ENCODE assay signal across 8 cellular contexts in the genomic region with DNA sequence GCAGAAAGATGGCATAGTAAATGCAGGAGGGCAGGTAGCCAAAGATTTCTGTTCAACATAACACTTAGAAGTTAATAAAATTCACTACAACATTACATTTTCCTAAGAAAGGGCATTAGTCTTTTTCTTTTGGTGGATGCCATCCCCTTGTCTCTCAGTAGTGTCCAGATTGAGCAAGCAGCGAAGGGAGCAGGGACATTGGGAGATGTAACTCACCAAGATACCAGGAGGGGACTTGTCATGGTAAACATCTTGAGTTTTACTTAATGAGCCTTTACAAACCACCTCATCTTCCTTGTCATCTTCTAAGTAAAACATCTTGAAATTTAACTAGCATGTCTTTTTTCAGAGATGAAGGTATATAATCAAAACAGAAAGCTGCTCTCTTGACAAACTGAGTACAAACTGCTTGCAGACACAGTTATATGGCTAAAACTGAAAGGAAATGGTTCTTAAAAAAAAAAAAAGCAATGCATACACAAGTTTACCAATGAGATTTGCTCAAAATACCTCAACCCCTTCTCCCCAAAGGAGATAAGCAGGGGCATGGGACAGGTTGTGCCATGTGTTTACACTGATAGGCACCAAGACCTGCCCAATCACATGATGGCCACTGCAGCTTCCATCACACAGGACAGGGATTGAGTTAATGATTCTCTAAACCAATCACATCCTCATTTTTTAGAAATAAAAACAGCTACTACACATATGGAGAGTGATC. TPM values are rescaled to one million over a fixed set of nuclear protein-coding genes. Genes with fewer than 3 reads are reported as not detected.
A peak's percentile ranks its signal among the peaks of the same experiment; 100 is the strongest.
DNase-seq lines count a peak whose midpoint lies in the region; ATAC-seq and TF ChIP-seq lines count a peak whose summit lies in the region.

No MANE protein-coding gene starts in this region.

- no TSS peak for BruUV-seq in A673 (replicated peaks; lab: Mats Ljungman, UMichigan)

- peak overlapping the region; percentile 66 for H3K27ac ChIP-seq in A673 (ENCODE audit: low read depth, low read length, poor library complexity, severe bottlenecking)

- H3K4me3 ChIP-seq in A673 (ENCODE audit: low read depth, low read length, poor library complexity, severe bottlenecking) (no peak overlapping the region), mononuclear cell (ENCODE audit: low read length) (peak overlapping the region; percentile 28)

- no peaks in the 10 kb centered on the region for H3K9me3 Mint-ChIP-seq in activated naive CD8-positive, alpha-beta T cell treated with anti-CD3 and anti-CD28 coated beads, Interleukin-2, amount 50 U/mL, for 24 hours

- no peak for TF ChIP-seq CTCF in A673 (conservative IDR thresholded peaks at IDR 0.05; ENCODE audit: low read depth, low read length)

- H3K4me1 Mint-ChIP-seq in activated naive CD8-positive, alpha-beta T cell treated with anti-CD3 and anti-CD28 coated beads, Interleukin-2, amount 50 U/mL, for 24 hours, result peaks cover 83% of the 10 kb centered on the region

- H3K9me3 ChIP-seq in A673 (ENCODE audit: low read depth, low read length, poor library complexity, severe bottlenecking), result no peaks in the 10 kb centered on the region
- no peaks in the 10 kb centered on the region for H3K9me3 ChIP-seq in mononuclear cell (ENCODE audit: low read depth, low read length)

- H3K4me1 ChIP-seq in A673 (ENCODE audit: insufficient read depth, low read length, poor library complexity, severe bottlenecking) (peaks cover 57% of the 10 kb centered on the region), mononuclear cell (ENCODE audit: insufficient read depth, low read length) (peaks cover 69% of the 10 kb centered on the region)

- H3K4me3 Mint-ChIP-seq in activated naive CD8-positive, alpha-beta T cell treated with anti-CD3 and anti-CD28 coated beads, Interleukin-2, amount 50 U/mL, for 24 hours, result peak overlapping the region; percentile 71

- no peaks in the 10 kb centered on the region for H3K27me3 Mint-ChIP-seq in activated naive CD8-positive, alpha-beta T cell treated with anti-CD3 and anti-CD28 coated beads, Interleukin-2, amount 50 U/mL, for 24 hours

- ATAC-seq in HG02885 (IDR thresholded peaks at IDR 0.05; ENCODE audit: poor library complexity, unreplicated experiment), result peak; percentile 27
- ATAC-seq in activated naive CD8-positive, alpha-beta T cell treated with anti-CD3 and anti-CD28 coated beads, Interleukin-2, amount 50 U/mL, for 24 hours, result peak; percentile 9

- H3K36me3 ChIP-seq in A673 (ENCODE audit: insufficient read depth, low read length, poor library complexity, severe bottlenecking), result peaks cover 7% of the 10 kb centered on the region

- H3K27ac Mint-ChIP-seq in activated naive CD8-positive, alpha-beta T cell treated with anti-CD3 and anti-CD28 coated beads, Interleukin-2, amount 50 U/mL, for 24 hours, result peak overlapping the region; percentile 95

- intact Hi-C loops in A673 (cut with micrococcal nuclease; ENCODE audit: unreplicated experiment), result no loop called here

- peaks cover 1% of the 10 kb centered on the region for H3K36me3 Mint-ChIP-seq in activated naive CD8-positive, alpha-beta T cell treated with anti-CD3 and anti-CD28 coated beads, Interleukin-2, amount 50 U/mL, for 24 hours (ENCODE audit: low read depth)

- H3K27me3 ChIP-seq in A673 (replicated peaks; ENCODE audit: insufficient read depth, low read depth, low read length, poor library complexity) (no peaks in the 10 kb centered on the region), mononuclear cell (ENCODE audit: insufficient read depth, low read length) (no peaks in the 10 kb centered on the region)

- CTCF ChIA-PET in A673 (lab: Charles Lee), result interaction anchor here (0.9 kb wide), 1 partner anchor 35 kb away, joined by 3 read pairs; no protein-coding TSS in a partner anchor

- POLR2A ChIA-PET in A673 (lab: Charles Lee; ENCODE audit: low non-redundant PET), result no interaction called here

- DNase-seq in A673 (ENCODE audit: low spot score) (no peak), NCI-H1092 (lab: John Stamatoyannopoulos, UW) (no peak), anterior cingulate cortex (lab: John Stamatoyannopoulos, UW) (no peak), NCI-H2171 treated with DMSO at 0.1 percent for 48 hours (lab: John Stamatoyannopoulos, UW) (no peak), globus pallidus (ENCODE audit: low spot score) (no peak)
- DNase-seq in activated naive CD8-positive, alpha-beta T cell treated with anti-CD3 and anti-CD28 coated beads, Interleukin-2, amount 50 U/mL, for 24 hours, result no peak

RNA-seq across cellular contexts. Expression of gene LPIN2, which starts 30.3 kb away (rescaled TPM):
- total RNA-seq in A673 (2021) (22.5 and 24.0 TPM in 2 replicates), mononuclear cell (51.1 TPM)
